Comparison of ENCODE assay signal across 8 cellular contexts in the genomic region with DNA sequence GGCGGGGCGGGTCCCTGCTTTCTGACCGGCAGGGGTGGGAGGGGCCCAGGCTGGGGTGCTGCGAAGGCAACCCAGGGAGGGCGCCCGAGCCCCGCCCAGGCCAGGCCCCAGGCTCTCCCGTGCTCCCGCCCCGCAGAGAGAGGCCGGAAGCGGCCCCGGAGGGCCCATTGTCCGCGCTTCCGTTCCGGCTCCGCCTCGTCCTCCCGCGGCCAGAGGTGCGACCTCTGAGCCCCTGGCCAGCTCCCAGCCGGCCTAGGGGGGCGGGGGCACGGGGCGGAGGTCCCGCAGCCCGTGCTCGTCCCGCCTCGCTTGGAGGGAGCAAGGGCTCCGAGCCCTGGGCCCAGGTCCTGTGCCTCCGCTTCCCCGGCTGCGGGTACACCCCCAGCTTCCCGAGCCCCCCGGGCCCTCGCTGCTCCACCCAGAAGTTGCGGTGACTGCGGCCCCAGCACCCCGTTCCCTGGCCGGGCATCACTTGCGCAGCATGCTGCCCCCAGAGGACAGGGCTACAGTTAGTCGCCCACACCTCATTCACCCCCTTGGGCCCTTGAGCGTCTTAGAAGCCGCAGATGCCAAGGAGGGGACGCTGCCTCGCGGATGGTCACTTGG. TPM values are rescaled to one million over a fixed set of nuclear protein-coding genes. Genes with fewer than 3 reads are reported as not detected.
DNase-seq lines count a peak whose midpoint lies in the region; ATAC-seq and TF ChIP-seq lines count a peak whose summit lies in the region.

No MANE protein-coding gene starts in this region.

- peak overlapping the region; percentile 94 for H3K27ac ChIP-seq in 22Rv1

- DNase-seq in NCI-H1105 (lab: John Stamatoyannopoulos, UW), result peak; percentile 88
- peak; percentile 75 to 88 for DNase-seq in dermis microvascular lymphatic vessel endothelial cell (ENCODE audit: low read depth in 2 of 2)
- DNase-seq in lower leg skin (ENCODE audit: low spot score in 2 of 2), result peak in 1 of 2 donors; percentile 98
- DNase-seq in stimulated activated CD8-positive, alpha-beta memory T cell treated with anti-CD3 and anti-CD28 coated beads, Interleukin-12 subunit alpha, Interleukin-12 subunit beta, amount 100 ng/mL, for 4 hours (ENCODE audit: low read depth), result peak; percentile 54

- no peak for TF ChIP-seq POLR2A in lower leg skin (IDR thresholded peaks at IDR 0.05)

- peak; percentile 93 for ATAC-seq in HG02623 (IDR thresholded peaks at IDR 0.05; ENCODE audit: unreplicated experiment)
- peak; percentile 90 to 95 for ATAC-seq in activated CD4-positive, CD25-positive, alpha-beta regulatory T cell treated with anti-CD3 and anti-CD28 coated beads, Interleukin-2, amount 50 U/mL, for 24 hours

- H3K4me3 ChIP-seq in lower leg skin (ENCODE audit: low read depth, poor library complexity, severe bottlenecking), result peak overlapping the region; percentile 21

- WGBS in lower leg skin, 2 donors, result 1% methylated on average over 20 to 37 of the region's 49 CpGs

- intact Hi-C loops in lower leg skin (cut with DNase I; ENCODE audit: low total_unique reads), result loop anchor here (5.0 to 10.0 kb wide), 3 partner anchors 132 to 308 kb away; no protein-coding TSS in a partner anchor

- TF ChIP-seq CTCF in 22Rv1 (IDR thresholded peaks at IDR 0.05) (peak; percentile 5; the same call in 1 of the 2 replicates), GM12874 (IDR thresholded peaks at IDR 0.05; ENCODE audit: insufficient read depth, low read depth, low read length) (0 out of 2 replicates have a peak, but pooled peaks have one; percentile 16), lower leg skin (IDR thresholded peaks at IDR 0.05) (no peak)

RNA-seq across cellular contexts. Expression of a gene that starts 20.4 kb away (rescaled TPM):
- total RNA-seq in dermis microvascular lymphatic vessel endothelial cell (273 and 392 TPM in 2 replicates), lower leg skin (10 to 100 TPM; 24.0 to 42.6 (median 30.3) TPM)

Comparison
In these comparisons a context has a peak if more than half of its experiments do, and no peak if none do; other contexts are left out.
1. CTCF ChIP-seq: peak in 22Rv1 (single experiment) and GM12874 (single experiment); none in lower leg skin (0 of 3).